18 cellular contexts compared by ENCODE assay signal in genomic region chr7:139813689-139814088, GRCh38. TPM values are rescaled to one million over a fixed set of nuclear protein-coding genes. Genes with fewer than 3 reads are reported as not detected.
A peak's percentile ranks its signal among the peaks of the same experiment; 100 is the strongest.
DNase-seq lines count a peak whose midpoint lies in the region; ATAC-seq and TF ChIP-seq lines count a peak whose summit lies in the region.
"Had no signal": no experiment of that assay in that cellular context is flagged by ENCODE, and none has a peak within 500 bp of the region (broad histone marks: within the 10 kb centered on the region; RNA-seq: fewer than 3 reads in every experiment).

No MANE protein-coding gene starts in this region.

- no peaks in the 10 kb centered on the region for H3K36me3 ChIP-seq in right atrium auricular region
- H3K36me3 ChIP-seq: HAP-1 had no signal

- no peak for TF ChIP-seq CTCF in natural killer cell (IDR thresholded peaks at IDR 0.05)
- TF ChIP-seq CTCF in right atrium auricular region (IDR thresholded peaks at IDR 0.05) = no peak

- POLR2A ChIA-PET in T-cell (lab: Charles Lee) = no interaction called here

- DNase-seq in stimulated activated naive CD8-positive, alpha-beta T cell treated with anti-CD3 and anti-CD28 coated beads, Interleukin-15, amount 100 ng/mL, for 72 hours = no peak
- no peak for DNase-seq in stimulated activated naive CD8-positive, alpha-beta T cell treated with anti-CD3 and anti-CD28 coated beads, Interleukin-15, Interleukin-2, amounts not matched to agents 100 U/mL and 50 U/mL, for 24 hours
- DNase-seq in T-cell (no peak), natural killer cell (no peak), right atrium auricular region (ENCODE audit: low spot score) (no peak)
- DNase-seq: ACHN; AML-193; CD4-positive, alpha-beta memory T cell; DMS153; DMS79; GDM1; GM23248 had no signal

- no peak overlapping the region for H3K4me3 Mint-ChIP-seq in stimulated activated naive CD8-positive, alpha-beta T cell treated with anti-CD3 and anti-CD28 coated beads, Interleukin-15, amount 100 ng/mL, for 72 hours
- H3K4me3 Mint-ChIP-seq in T-cell = no peak overlapping the region
- H3K4me3 Mint-ChIP-seq in natural killer cell = peak overlapping the region; percentile 19
- H3K4me3 Mint-ChIP-seq: CD14-positive monocyte; CD4-positive, alpha-beta memory T cell; IgD-negative memory B cell had no signal

- H3K4me1 ChIP-seq in right atrium auricular region = no peaks in the 10 kb centered on the region
- H3K4me1 ChIP-seq: HAP-1 had no signal

- peak; percentile 62 for ATAC-seq in stimulated activated naive CD8-positive, alpha-beta T cell treated with anti-CD3 and anti-CD28 coated beads, Interleukin-15, amount 100 ng/mL, for 72 hours
- no peak for ATAC-seq in stimulated activated naive CD8-positive, alpha-beta T cell treated with anti-CD3 and anti-CD28 coated beads, Interleukin-15, Interleukin-2, amounts not matched to agents 100 U/mL and 50 U/mL, for 24 hours
- ATAC-seq in T-cell (replicated peaks in 1 of 4) (peak; percentile 37 to 56 (median 50)), natural killer cell (peak in 2 of 3 donors; percentile 16 to 50), GM21619 (IDR thresholded peaks at IDR 0.05; ENCODE audit: unreplicated experiment) (no peak), GM18907 (IDR thresholded peaks at IDR 0.05; ENCODE audit: unreplicated experiment) (no peak)
- ATAC-seq: HepG2 had no signal

- no peaks in the 10 kb centered on the region for H3K27me3 ChIP-seq in right atrium auricular region

- no peak overlapping the region for H3K27ac ChIP-seq in right atrium auricular region
- H3K27ac ChIP-seq: GM23248 had no signal

- H3K4me3 ChIP-seq in right atrium auricular region = no peak overlapping the region
- H3K4me3 ChIP-seq: GM23248, HAP-1 had no signal

- peaks cover 4 to 21% of the 10 kb centered on the region in 2 donors for H3K9me3 Mint-ChIP-seq in stimulated activated naive CD8-positive, alpha-beta T cell treated with anti-CD3 and anti-CD28 coated beads, Interleukin-15, amount 100 ng/mL, for 72 hours
- H3K9me3 Mint-ChIP-seq in T-cell (peaks cover 0 to 4% (median 0%) of the 10 kb centered on the region in 3 donors), natural killer cell (no peaks in the 10 kb centered on the region)

- H3K4me1 Mint-ChIP-seq in stimulated activated naive CD8-positive, alpha-beta T cell treated with anti-CD3 and anti-CD28 coated beads, Interleukin-15, amount 100 ng/mL, for 72 hours = peaks cover 6% of the 10 kb centered on the region
- peaks cover 4 to 6% (median 6%) of the 10 kb centered on the region in 3 donors for H3K4me1 Mint-ChIP-seq in T-cell
- H3K4me1 Mint-ChIP-seq in natural killer cell = peaks cover 33 to 34% of the 10 kb centered on the region in 2 donors
- H3K4me1 Mint-ChIP-seq: CD4-positive, alpha-beta memory T cell had no signal

- H3K27me3 Mint-ChIP-seq in stimulated activated naive CD8-positive, alpha-beta T cell treated with anti-CD3 and anti-CD28 coated beads, Interleukin-15, amount 100 ng/mL, for 72 hours = no peaks in the 10 kb centered on the region
- H3K27me3 Mint-ChIP-seq in T-cell = peaks cover 0 to 2% of the 10 kb centered on the region in 2 donors
- no peaks in the 10 kb centered on the region for H3K27me3 Mint-ChIP-seq in natural killer cell (ENCODE audit: low read depth in 2 of 2)

- intact Hi-C loops in natural killer cell (cut with micrococcal nuclease) = no loop called here

- no peak overlapping the region for H3K27ac Mint-ChIP-seq in stimulated activated naive CD8-positive, alpha-beta T cell treated with anti-CD3 and anti-CD28 coated beads, Interleukin-15, amount 100 ng/mL, for 72 hours
- H3K27ac Mint-ChIP-seq in T-cell = no peak overlapping the region
- peak overlapping the region; percentile 27 to 71 for H3K27ac Mint-ChIP-seq in natural killer cell
- H3K27ac Mint-ChIP-seq: CD14-positive monocyte; CD4-positive, alpha-beta memory T cell had no signal

- no peaks in the 10 kb centered on the region for H3K36me3 Mint-ChIP-seq in T-cell
- H3K36me3 Mint-ChIP-seq in natural killer cell = no peaks in the 10 kb centered on the region
- H3K36me3 Mint-ChIP-seq: IgD-negative memory B cell had no signal

- CTCF ChIA-PET in T-cell (lab: Charles Lee) = interaction anchor here in 1 of 2 donors (0.6 kb wide), 1 partner anchor 10 kb away, joined by 3 read pairs; no protein-coding TSS in a partner anchor

- no peaks in the 10 kb centered on the region for H3K9me3 ChIP-seq in right atrium auricular region
- H3K9me3 ChIP-seq: HAP-1 had no signal

RNA-seq across cellular contexts. Expression of gene TBXAS1, which starts 15.4 kb away (rescaled TPM):
- 10 to 100 TPM in 2 of 5 donors, 1 to 10 TPM in 3; 5.2 to 14.2 (median 7.3) TPM for total RNA-seq in T-cell
- 100 to 1,000 TPM in 1 of 3 donors, 10 to 100 TPM in 2; 72.7 to 110 (median 88.7) TPM for total RNA-seq in natural killer cell
- total RNA-seq in right atrium auricular region = 10 to 100 TPM in 1 of 2 donors, 1 to 10 TPM in 1; 4.6 to 15.3 TPM
- total RNA-seq: GM23248 had no signal

RNA-seq across cellular contexts. Expression of gene HIPK2, which starts 35.9 kb away (rescaled TPM):
- total RNA-seq in T-cell (10 to 100 TPM; 32.7 to 34.5 (median 33.5) TPM), natural killer cell (100 to 1,000 TPM; 127 to 145 (median 144) TPM), right atrium auricular region (100 to 1,000 TPM in 1 of 2 donors, 10 to 100 TPM in 1; 87.0 to 131 TPM)

Comparison
In these comparisons a context has a peak if more than half of its experiments do, and no peak if none do; other contexts are left out.
1. ATAC-seq: peak in stimulated activated naive CD8-positive, alpha-beta T cell treated with anti-CD3 and anti-CD28 coated beads, Interleukin-15, amount 100 ng/mL, for 72 hours (single experiment), T-cell (4 of 4) and natural killer cell (2 of 3); none in stimulated activated naive CD8-positive, alpha-beta T cell treated with anti-CD3 and anti-CD28 coated beads, Interleukin-15, Interleukin-2, amounts not matched to agents 100 U/mL and 50 U/mL, for 24 hours (single experiment), GM21619 (single experiment) and GM18907 (single experiment).
2. H3K27ac Mint-ChIP-seq: peak in natural killer cell (2 of 2); none in stimulated activated naive CD8-positive, alpha-beta T cell treated with anti-CD3 and anti-CD28 coated beads, Interleukin-15, amount 100 ng/mL, for 72 hours (0 of 2) and T-cell (0 of 2).
3. RNA of gene TBXAS1, which starts 15.4 kb away (total RNA-seq): 72.7 to 110 TPM in natural killer cell; 4.6 to 15.3 TPM in right atrium auricular region and 5.2 to 14.2 TPM in T-cell; every median in the first group is over 4 times any median in the second.